Comparison of ENCODE assay signal across 8 cellular contexts in genomic region chr11:35663408-35663702, GRCh38. TPM values are rescaled to one million over a fixed set of nuclear protein-coding genes. Genes with fewer than 3 reads are reported as not detected.
DNase-seq lines count a peak whose midpoint lies in the region; ATAC-seq and TF ChIP-seq lines count a peak whose summit lies in the region.

No MANE protein-coding gene starts in this region.

- TF ChIP-seq CTCF in cardiac muscle cell (IDR thresholded peaks at IDR 0.05; ENCODE audit: low read depth, low read length), result no peak
- no peak for TF ChIP-seq CTCF in body of pancreas (IDR thresholded peaks at IDR 0.05)

- peak overlapping the region; percentile 21 for H2AK5ac ChIP-seq in mesenchymal stem cell (ENCODE audit: low read length, severe bottlenecking)

- peak overlapping the region; percentile 90 for H3K4me2 ChIP-seq in mesenchymal stem cell (ENCODE audit: low read length, poor library complexity, severe bottlenecking)

- H2AFZ ChIP-seq in mesenchymal stem cell (ENCODE audit: low read depth, low read length), result peak overlapping the region; percentile 92

- no peak overlapping the region for H2BK15ac ChIP-seq in mesenchymal stem cell (ENCODE audit: low read depth, poor library complexity, severe bottlenecking)

- H3K9ac ChIP-seq in mesenchymal stem cell (ENCODE audit: low read length), result peak overlapping the region; percentile 89

- WGBS in body of pancreas, 2 donors, result 78 to 80% methylated on average over 10 of the region's 10 CpGs
- 84% methylated on average over 10 of the region's 10 CpGs for WGBS in mesenchymal stem cell
- 81% methylated on average over 10 of the region's 10 CpGs for WGBS in urinary bladder

- H3K4ac ChIP-seq in mesenchymal stem cell (ENCODE audit: low read depth in 1 of 2, low read length in 2 of 2), result peak overlapping the region; percentile 87 to 92

- H2BK12ac ChIP-seq in mesenchymal stem cell (ENCODE audit: low read length in 2 of 2), result no peak overlapping the region

- no peak overlapping the region for H3K23ac ChIP-seq in mesenchymal stem cell (ENCODE audit: low read length in 2 of 2)

- intact Hi-C loops in Right ventricle myocardium superior (cut with DNase I) (loop anchor here (5.0 kb wide), 1 partner anchor 41 kb away; no protein-coding TSS in a partner anchor), body of pancreas (cut with DNase I) (no loop called here)

- DNase-seq in cardiac muscle cell (ENCODE audit: low read depth in 1 of 2, low spot score in 1 of 2) (no peak), Right ventricle myocardium superior (no peak), body of pancreas (no peak), mesenchymal stem cell (no peak), NCI-H1092 (lab: John Stamatoyannopoulos, UW) (no peak), amygdala (lab: John Stamatoyannopoulos, UW) (no peak), RKO (ENCODE audit: low spot score) (no peak)

- H3K4me1 ChIP-seq in cardiac muscle cell (ENCODE audit: low read depth) (no peaks in the 10 kb centered on the region), body of pancreas (peaks cover 19% of the 10 kb centered on the region), mesenchymal stem cell (ENCODE audit: control insufficient read depth, insufficient read depth, low read depth, low read length) (peaks cover 9% of the 10 kb centered on the region), urinary bladder (ENCODE audit: insufficient read depth) (no peaks in the 10 kb centered on the region)

- TF ChIP-seq POLR2A in body of pancreas (IDR thresholded peaks at IDR 0.05), result no peak

- H4K8ac ChIP-seq in mesenchymal stem cell (ENCODE audit: low read length), result peak overlapping the region; percentile 99

- H3K4me3 ChIP-seq in cardiac muscle cell (peak overlapping the region; percentile 56), body of pancreas (peak overlapping the region; percentile 41 to 90), mesenchymal stem cell (ENCODE audit: insufficient read depth in 1 of 2, low read depth in 1 of 2, low read length in 2 of 2) (peak overlapping the region; percentile 87 to 89), urinary bladder (ENCODE audit: low read depth, low read length) (peak overlapping the region; percentile 78)

- H3K36me3 ChIP-seq in cardiac muscle cell (no peaks in the 10 kb centered on the region), body of pancreas (replicated peaks in 1 of 2; ENCODE audit: insufficient read depth in 1 of 2, low read depth in 2 of 2) (no peaks in the 10 kb centered on the region), mesenchymal stem cell (ENCODE audit: control insufficient read depth in 1 of 2, insufficient read depth in 2 of 2, low read depth in 1 of 2, low read length in 2 of 2) (peaks cover 0 to 18% of the 10 kb centered on the region in 2 experiments), urinary bladder (ENCODE audit: insufficient read depth) (no peaks in the 10 kb centered on the region)

- no peak overlapping the region for H2BK5ac ChIP-seq in mesenchymal stem cell (ENCODE audit: low read depth, low read length, poor library complexity, severe bottlenecking)

- H3K14ac ChIP-seq in mesenchymal stem cell (ENCODE audit: low read length in 2 of 2), result peak overlapping the region in 1 of 2 experiments; percentile 87

- H3K18ac ChIP-seq in mesenchymal stem cell (ENCODE audit: low read depth in 1 of 2, low read length in 2 of 2), result peak overlapping the region; percentile 97 to 100

- H4K91ac ChIP-seq in mesenchymal stem cell (ENCODE audit: low read length), result peak overlapping the region; percentile 98

- H3K9me3 ChIP-seq in cardiac muscle cell (ENCODE audit: low read depth), result no peaks in the 10 kb centered on the region
- H3K9me3 ChIP-seq in body of pancreas, result no peaks in the 10 kb centered on the region
- peaks cover 27% of the 10 kb centered on the region for H3K9me3 ChIP-seq in mesenchymal stem cell (ENCODE audit: control insufficient read depth, low read length)

- H3K79me1 ChIP-seq in mesenchymal stem cell (replicated peaks; ENCODE audit: low read length, poor library complexity, severe bottlenecking), result peaks cover 7% of the 10 kb centered on the region

- H2BK120ac ChIP-seq in mesenchymal stem cell (ENCODE audit: low read depth, low read length), result peak overlapping the region; percentile 84

- H3K27ac ChIP-seq in cardiac muscle cell (peak overlapping the region; percentile 90), body of pancreas (peak overlapping the region in 3 of 4 donors; percentile 94 to 97 (median 96)), mesenchymal stem cell (ENCODE audit: low read length, poor library complexity, severe bottlenecking) (no peak overlapping the region), urinary bladder (ENCODE audit: low read depth) (peak overlapping the region; percentile 94)

- H3K27me3 ChIP-seq in cardiac muscle cell, result peaks cover 34% of the 10 kb centered on the region
- no peaks in the 10 kb centered on the region for H3K27me3 ChIP-seq in body of pancreas
- no peaks in the 10 kb centered on the region for H3K27me3 ChIP-seq in mesenchymal stem cell (ENCODE audit: control insufficient read depth in 1 of 2, insufficient read depth in 1 of 2, low read length in 2 of 2)

- no peak for ATAC-seq in Right ventricle myocardium superior (ENCODE audit: poor library complexity)
- no peak for ATAC-seq in body of pancreas

RNA-seq across cellular contexts. Expression of gene TRIM44, which starts 0.8 kb away (rescaled TPM):
- total RNA-seq in cardiac muscle cell (19.2 and 44.2 TPM in 2 replicates), Right ventricle myocardium superior (34.0 TPM), body of pancreas (10 to 100 TPM; 17.4 to 81.7 TPM), urinary bladder (16.0 TPM)
- polyA plus RNA-seq in cardiac muscle cell (45.7 and 52.1 TPM in 2 replicates), urinary bladder (24.3 TPM)
- 21.4 TPM for polyA plus RNA-seq in mesenchymal stem cell (2013, experiment 1 of 2)
- 23.4 TPM for polyA plus RNA-seq in mesenchymal stem cell (2013, experiment 2 of 2)

RNA-seq across cellular contexts. Expression of gene FJX1, which starts 45.1 kb away (rescaled TPM):
- total RNA-seq in cardiac muscle cell (4.1 and 6.1 TPM in 2 replicates), Right ventricle myocardium superior (0.65 TPM), body of pancreas (10 to 100 TPM in 1 of 2 donors, 1 to 10 TPM in 1; 4.2 to 17.1 TPM), urinary bladder (8.7 TPM)
- polyA plus RNA-seq in cardiac muscle cell (1.7 and 5.4 TPM in 2 replicates), urinary bladder (3.1 TPM)
- 6.1 TPM for polyA plus RNA-seq in mesenchymal stem cell (2013, experiment 1 of 2)
- 6.3 TPM for polyA plus RNA-seq in mesenchymal stem cell (2013, experiment 2 of 2)
